In genomic region chr5:154478224-154478565, GRCh38 we compare ENCODE assay signal across 9 cellular contexts. TPM values are rescaled to one million over a fixed set of nuclear protein-coding genes. Genes with fewer than 3 reads are reported as not detected.
A peak's percentile ranks its signal among the peaks of the same experiment; 100 is the strongest.
DNase-seq lines count a peak whose midpoint lies in the region; ATAC-seq and TF ChIP-seq lines count a peak whose summit lies in the region.
"Had no signal": no experiment of that assay in that cellular context is flagged by ENCODE, and none has a peak within 500 bp of the region (broad histone marks: within the 10 kb centered on the region; RNA-seq: fewer than 3 reads in every experiment).

Gene HAND1, minus strand, starts transcription at chr5:154478227. Its CDS starts 219 bp downstream, at chr5:154478008.

- H3K27me3 ChIP-seq in Caco-2 (replicated peaks; ENCODE audit: control insufficient read depth, insufficient read depth, low read length) = peaks cover 4% of the 10 kb centered on the region
- H3K27me3 ChIP-seq in mesenchymal stem cell (ENCODE audit: control insufficient read depth in 1 of 2, insufficient read depth in 1 of 2, low read length in 2 of 2) = peaks cover 100% of the 10 kb centered on the region in 2 experiments

- H3K9me3 ChIP-seq in Caco-2 = no peaks in the 10 kb centered on the region
- peaks cover 3% of the 10 kb centered on the region for H3K9me3 ChIP-seq in mesenchymal stem cell (ENCODE audit: control insufficient read depth, low read length)

- H4K91ac ChIP-seq in mesenchymal stem cell (ENCODE audit: low read length) = no peak within 1 kb of the TSS

- H4K8ac ChIP-seq in mesenchymal stem cell (ENCODE audit: low read length) = no peak within 1 kb of the TSS

- CTCF ChIA-PET in Caco-2 (lab: Charles Lee) (no interaction called here), GM10248 (lab: Yijun Ruan, JAX) (interaction anchor here (0.9 kb wide), 1 partner anchor 43 kb away, joined by 3 read pairs; no protein-coding TSS in a partner anchor)

- H2BK12ac ChIP-seq in mesenchymal stem cell (ENCODE audit: low read length in 2 of 2) = peak within 1 kb of the TSS in 1 of 2 experiments; percentile 15

- H3K79me1 ChIP-seq in mesenchymal stem cell (replicated peaks; ENCODE audit: low read length, poor library complexity, severe bottlenecking) = no peaks in the 10 kb centered on the region

- H3K18ac ChIP-seq in mesenchymal stem cell (ENCODE audit: low read depth in 1 of 2, low read length in 2 of 2) = no peak within 1 kb of the TSS

- no TSS peak for BruUV-seq in Caco-2 (replicated peaks; lab: Mats Ljungman, UMichigan)

- DNase-seq in Caco-2 (peak in 1 of 2 experiments; percentile 57), NCI-H1694 treated with DMSO at 0.1 percent for 48 hours (lab: John Stamatoyannopoulos, UW) (peak; percentile 65), cerebellar cortex (ENCODE audit: low spot score) (peak; percentile 36), mesenchymal stem cell (peak; percentile 48), GM10248 (ENCODE audit: extremely low spot score) (no peak), NCI-H226 (no peak)

- POLR2A ChIA-PET in Caco-2 (lab: Charles Lee) (interaction anchor here (0.6 kb wide), 1 partner anchor 664 kb away, joined by 3 read pairs; no protein-coding TSS in a partner anchor), GM10248 (lab: Yijun Ruan, JAX) (no interaction called here)

- H3K14ac ChIP-seq in mesenchymal stem cell (ENCODE audit: low read length in 2 of 2) = peak within 1 kb of the TSS in 1 of 2 experiments; percentile 4

- no peak within 1 kb of the TSS for H3K4ac ChIP-seq in mesenchymal stem cell (ENCODE audit: low read depth in 1 of 2, low read length in 2 of 2)

- peak within 1 kb of the TSS in 1 of 2 experiments; percentile 97 for H3K23ac ChIP-seq in mesenchymal stem cell (ENCODE audit: low read length in 2 of 2)

- H2BK5ac ChIP-seq in mesenchymal stem cell (ENCODE audit: low read depth, low read length, poor library complexity, severe bottlenecking) = no peak within 1 kb of the TSS

- H3K36me3 Mint-ChIP-seq in Caco-2 (ENCODE audit: insufficient read depth, unreplicated experiment) = peaks cover 19% of the 10 kb centered on the region

- TF ChIP-seq CTCF in Caco-2 (IDR thresholded peaks at IDR 0.05; ENCODE audit: insufficient read depth in 1 of 2, low read depth in 1 of 2, low read length in 1 of 2, severe bottlenecking in 1 of 2, unreplicated experiment in 1 of 2) (no peak), GM10248 (IDR thresholded peaks at IDR 0.05; ENCODE audit: control extremely low read depth, extremely low read depth, low read depth, missing control alignments) (no peak)

- intact Hi-C loops in Caco-2 (cut with micrococcal nuclease; ENCODE audit: unreplicated experiment) = no loop called here

- no peak within 1 kb of the TSS for H2AFZ ChIP-seq in mesenchymal stem cell (ENCODE audit: low read depth, low read length)

- 0% methylated on average over 5 of the region's 20 CpGs for WGBS in mesenchymal stem cell

- H3K4me3 ChIP-seq in Caco-2 (ENCODE audit: low read depth, low read length) (no peak within 1 kb of the TSS), mesenchymal stem cell (ENCODE audit: insufficient read depth in 1 of 2, low read depth in 1 of 2, low read length in 2 of 2) (peak within 1 kb of the TSS in 1 of 2 experiments; percentile 63)

- H2AK5ac ChIP-seq in mesenchymal stem cell (ENCODE audit: low read length, severe bottlenecking) = no peak within 1 kb of the TSS

- no peak within 1 kb of the TSS for H3K9ac ChIP-seq in mesenchymal stem cell (ENCODE audit: low read length)

- peak within 1 kb of the TSS; percentile 9 for H2BK15ac ChIP-seq in mesenchymal stem cell (ENCODE audit: low read depth, poor library complexity, severe bottlenecking)

- H3K4me2 ChIP-seq in mesenchymal stem cell (ENCODE audit: low read length, poor library complexity, severe bottlenecking) = peak within 1 kb of the TSS; percentile 57

- no peak within 1 kb of the TSS for H3K27ac Mint-ChIP-seq in Caco-2 (ENCODE audit: unreplicated experiment)

- H3K9me3 Mint-ChIP-seq in Caco-2 (ENCODE audit: unreplicated experiment) = no peaks in the 10 kb centered on the region

- ATAC-seq in GM19467 (IDR thresholded peaks at IDR 0.05; ENCODE audit: unreplicated experiment) (no peak), HG03108 (IDR thresholded peaks at IDR 0.05; ENCODE audit: unreplicated experiment) (no peak)

- H3K27me3 Mint-ChIP-seq in Caco-2 (ENCODE audit: insufficient read depth, unreplicated experiment) = peaks cover 18% of the 10 kb centered on the region

- peak within 1 kb of the TSS; percentile 54 for H3K4me3 Mint-ChIP-seq in Caco-2 (ENCODE audit: unreplicated experiment)

- no peak within 1 kb of the TSS for H3K27ac ChIP-seq in mesenchymal stem cell (ENCODE audit: low read length, poor library complexity, severe bottlenecking)

- peaks cover 5% of the 10 kb centered on the region for H3K4me1 Mint-ChIP-seq in Caco-2 (ENCODE audit: low read depth, unreplicated experiment)

- H3K4me1 ChIP-seq in Caco-2 (peaks cover 11% of the 10 kb centered on the region), mesenchymal stem cell (ENCODE audit: control insufficient read depth, insufficient read depth, low read depth, low read length) (peaks cover 35% of the 10 kb centered on the region)

- no peak within 1 kb of the TSS for H2BK120ac ChIP-seq in mesenchymal stem cell (ENCODE audit: low read depth, low read length)

- no peaks in the 10 kb centered on the region for H3K36me3 ChIP-seq in Caco-2 (ENCODE audit: control insufficient read depth, insufficient read depth, low read length)
- no peaks in the 10 kb centered on the region for H3K36me3 ChIP-seq in mesenchymal stem cell (ENCODE audit: control insufficient read depth in 1 of 2, insufficient read depth in 2 of 2, low read depth in 1 of 2, low read length in 2 of 2)

RNA-seq across cellular contexts. Expression of gene HAND1, which starts in this region (rescaled TPM):
- total RNA-seq in Caco-2 (2022) = 0.45 and 2.2 TPM in 2 replicates
- 0.08 TPM for polyA plus RNA-seq in mesenchymal stem cell (2013, experiment 1 of 2)
- polyA plus RNA-seq in mesenchymal stem cell (2013, experiment 2 of 2) = 0.08 TPM
- total RNA-seq: temporal lobe had no signal

Comparison
In these comparisons a context has a peak if more than half of its experiments do, and no peak if none do; other contexts are left out.
1. DNase-seq: peak in NCI-H1694 treated with DMSO at 0.1 percent for 48 hours (single experiment), cerebellar cortex (single experiment) and mesenchymal stem cell (single experiment); none in GM10248 (single experiment) and NCI-H226 (single experiment).